In the genomic region with DNA sequence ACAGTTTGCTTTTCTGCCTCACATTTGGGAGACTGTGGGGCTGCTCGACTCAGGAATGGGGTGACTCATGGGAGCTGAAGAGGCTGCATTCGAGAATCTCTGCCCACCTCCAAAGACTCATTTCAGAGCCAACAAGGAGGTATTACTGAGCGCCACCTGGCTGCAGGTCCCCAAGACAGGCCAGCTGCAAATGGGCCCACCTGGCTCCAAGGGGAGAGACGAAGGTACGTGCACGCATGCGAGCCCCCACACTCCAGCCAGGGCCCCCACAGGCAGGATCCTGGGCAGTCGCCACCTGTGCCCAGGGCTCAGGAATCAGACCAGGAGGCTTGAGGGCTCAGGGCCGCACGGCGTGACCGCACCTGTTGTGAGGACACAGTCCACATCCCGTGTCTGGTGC, we compare ENCODE assay signal across 17 cellular contexts. TPM values are rescaled to one million over a fixed set of nuclear protein-coding genes. Genes with fewer than 3 reads are reported as not detected.
DNase-seq lines count a peak whose midpoint lies in the region; ATAC-seq and TF ChIP-seq lines count a peak whose summit lies in the region.
"Had no signal": no experiment of that assay in that cellular context is flagged by ENCODE, and none has a peak within 500 bp of the region (broad histone marks: within the 10 kb centered on the region; RNA-seq: fewer than 3 reads in every experiment).

No MANE protein-coding gene starts in this region.

- H2BK5ac ChIP-seq in mesenchymal stem cell (ENCODE audit: low read depth, low read length, poor library complexity, severe bottlenecking): no peak overlapping the region

- H3K79me1 ChIP-seq in mesenchymal stem cell (replicated peaks; ENCODE audit: low read length, poor library complexity, severe bottlenecking): peaks cover 11% of the 10 kb centered on the region

- no peak overlapping the region for H2BK120ac ChIP-seq in mesenchymal stem cell (ENCODE audit: low read depth, low read length)

- H3K27me3 ChIP-seq in BE2C (no peaks in the 10 kb centered on the region), mesenchymal stem cell (ENCODE audit: control insufficient read depth in 1 of 2, insufficient read depth in 1 of 2, low read length in 2 of 2) (no peaks in the 10 kb centered on the region)

- H2AK5ac ChIP-seq in mesenchymal stem cell (ENCODE audit: low read length, severe bottlenecking): no peak overlapping the region

- no peak overlapping the region for H3K4ac ChIP-seq in mesenchymal stem cell (ENCODE audit: low read depth in 1 of 2, low read length in 2 of 2)

- no peak overlapping the region for H3K14ac ChIP-seq in mesenchymal stem cell (ENCODE audit: low read length in 2 of 2)

- no peak for ATAC-seq in Right ventricle myocardium superior (ENCODE audit: poor library complexity)
- ATAC-seq: psoas muscle had no signal

- DNase-seq in BE2C: no peak
- DNase-seq in GM19238 (ENCODE audit: insufficient read length, low spot score): peak; percentile 0
- peak; percentile 61 for DNase-seq in RKO (ENCODE audit: low spot score)
- DNase-seq in mesenchymal stem cell: no peak
- DNase-seq in cerebellum (ENCODE audit: low spot score): no peak
- DNase-seq in Right ventricle myocardium superior: no peak
- no peak for DNase-seq in SW480 (ENCODE audit: low spot score)
- DNase-seq in NCI-H1105 (lab: John Stamatoyannopoulos, UW): no peak
- DNase-seq: dermis blood vessel endothelial cell, DMS79 treated with DMSO at 0.1 percent for 48 hours, foreskin melanocyte, NCI-H1694, NCI-H345, Peyer's patch, psoas muscle had no signal

- H2BK15ac ChIP-seq in mesenchymal stem cell (ENCODE audit: low read depth, poor library complexity, severe bottlenecking): no peak overlapping the region

- peaks cover 66% of the 10 kb centered on the region for H3K36me3 ChIP-seq in BE2C
- peaks cover 57 to 91% of the 10 kb centered on the region in 2 experiments for H3K36me3 ChIP-seq in mesenchymal stem cell (ENCODE audit: control insufficient read depth in 1 of 2, insufficient read depth in 2 of 2, low read depth in 1 of 2, low read length in 2 of 2)

- H3K27ac ChIP-seq in mesenchymal stem cell (ENCODE audit: low read length, poor library complexity, severe bottlenecking): no peak overlapping the region
- H3K27ac ChIP-seq: epithelial cell of prostate, Peyer's patch, psoas muscle, suprapubic skin had no signal

- H4K91ac ChIP-seq in mesenchymal stem cell (ENCODE audit: low read length): no peak overlapping the region

- 0 out of 2 replicates have a peak, but pooled peaks have one; percentile 12 for TF ChIP-seq CTCF in BE2C (IDR thresholded peaks at IDR 0.05; ENCODE audit: low read depth, low read length)

- H2BK12ac ChIP-seq in mesenchymal stem cell (ENCODE audit: low read length in 2 of 2): no peak overlapping the region

- H3K4me1 ChIP-seq in BE2C (no peaks in the 10 kb centered on the region), mesenchymal stem cell (ENCODE audit: control insufficient read depth, insufficient read depth, low read depth, low read length) (peaks cover 17% of the 10 kb centered on the region)

- H3K9me3 ChIP-seq in BE2C: no peaks in the 10 kb centered on the region
- no peaks in the 10 kb centered on the region for H3K9me3 ChIP-seq in mesenchymal stem cell (ENCODE audit: control insufficient read depth, low read length)
- H3K9me3 ChIP-seq: Peyer's patch, psoas muscle, suprapubic skin had no signal

- WGBS in mesenchymal stem cell: 90% methylated on average over 13 of the region's 13 CpGs

- no peak overlapping the region for H2AFZ ChIP-seq in mesenchymal stem cell (ENCODE audit: low read depth, low read length)

- H3K4me2 ChIP-seq in mesenchymal stem cell (ENCODE audit: low read length, poor library complexity, severe bottlenecking): no peak overlapping the region

- intact Hi-C loops in Right ventricle myocardium superior (cut with DNase I): no loop called here

- peak overlapping the region; percentile 27 for H4K8ac ChIP-seq in mesenchymal stem cell (ENCODE audit: low read length)

- H3K4me3 ChIP-seq in BE2C (ENCODE audit: low read depth, low read length): no peak overlapping the region
- H3K4me3 ChIP-seq in mesenchymal stem cell (ENCODE audit: insufficient read depth in 1 of 2, low read depth in 1 of 2, low read length in 2 of 2): no peak overlapping the region
- H3K4me3 ChIP-seq: Peyer's patch, psoas muscle, suprapubic skin had no signal

- H3K23ac ChIP-seq in mesenchymal stem cell (ENCODE audit: low read length in 2 of 2): no peak overlapping the region

- H3K9ac ChIP-seq in mesenchymal stem cell (ENCODE audit: low read length): no peak overlapping the region

- H3K18ac ChIP-seq in mesenchymal stem cell (ENCODE audit: low read depth in 1 of 2, low read length in 2 of 2): no peak overlapping the region

RNA-seq across cellular contexts. Expression of a gene that starts 6.0 kb away (rescaled TPM):
- 205 TPM for polyA plus RNA-seq in BE2C (2012; ENCODE audit: insufficient read depth, insufficient read length, low read depth)
- 9.4 TPM for polyA plus RNA-seq in mesenchymal stem cell (2013, experiment 1 of 2)
- polyA plus RNA-seq in mesenchymal stem cell (2013, experiment 2 of 2): 9.7 TPM
- total RNA-seq in cerebellum (5.4 TPM), Right ventricle myocardium superior (13.8 TPM)

RNA-seq across cellular contexts. Expression of a gene that starts 6.7 kb away (rescaled TPM):
- 26.4 TPM for polyA plus RNA-seq in BE2C (2012; ENCODE audit: insufficient read depth, insufficient read length, low read depth)
- polyA plus RNA-seq in mesenchymal stem cell (2013, experiment 1 of 2): 2.5 TPM
- polyA plus RNA-seq in mesenchymal stem cell (2013, experiment 2 of 2): 2.1 TPM
- total RNA-seq in cerebellum: 2.2 TPM
- total RNA-seq in Right ventricle myocardium superior: 0.32 TPM

RNA-seq across cellular contexts. Expression of a gene that starts 7.9 kb away (rescaled TPM):
- 95.2 TPM for polyA plus RNA-seq in BE2C (2012; ENCODE audit: insufficient read depth, insufficient read length, low read depth)
- 10.3 TPM for polyA plus RNA-seq in mesenchymal stem cell (2013, experiment 1 of 2)
- 11.2 TPM for polyA plus RNA-seq in mesenchymal stem cell (2013, experiment 2 of 2)
- total RNA-seq in cerebellum (54.3 TPM), Right ventricle myocardium superior (29.2 TPM)

RNA-seq across cellular contexts. Expression of a gene that starts 12.0 kb away (rescaled TPM):
- 205 TPM for polyA plus RNA-seq in BE2C (2012; ENCODE audit: insufficient read depth, insufficient read length, low read depth)
- polyA plus RNA-seq in mesenchymal stem cell (2013, experiment 1 of 2): 28.0 TPM
- polyA plus RNA-seq in mesenchymal stem cell (2013, experiment 2 of 2): 27.0 TPM
- 12.2 TPM for total RNA-seq in cerebellum
- total RNA-seq in Right ventricle myocardium superior: 27.5 TPM

RNA-seq across cellular contexts. Expression of a gene that starts 18.0 kb away (rescaled TPM):
- 294 TPM for polyA plus RNA-seq in BE2C (2012; ENCODE audit: insufficient read depth, insufficient read length, low read depth)
- 27.2 TPM for polyA plus RNA-seq in mesenchymal stem cell (2013, experiment 1 of 2)
- polyA plus RNA-seq in mesenchymal stem cell (2013, experiment 2 of 2): 28.1 TPM
- total RNA-seq in cerebellum: 78.9 TPM
- total RNA-seq in Right ventricle myocardium superior: 59.6 TPM

Comparison
In these comparisons a context has a peak if more than half of its experiments do, and no peak if none do; other contexts are left out.
1. DNase-seq: peak in GM19238 (single experiment) and RKO (single experiment); none in BE2C (single experiment), mesenchymal stem cell (single experiment), cerebellum (single experiment), Right ventricle myocardium superior (single experiment), SW480 (single experiment) and NCI-H1105 (single experiment).